ENCODE assay signal across 7 cellular contexts in genomic region chr12:108514468-108514972, GRCh38. TPM values are rescaled to one million over a fixed set of nuclear protein-coding genes. Genes with fewer than 3 reads are reported as not detected.
A peak's percentile ranks its signal among the peaks of the same experiment; 100 is the strongest.
DNase-seq lines count a peak whose midpoint lies in the region; ATAC-seq and TF ChIP-seq lines count a peak whose summit lies in the region.

No MANE protein-coding gene starts in this region.

- H3K27ac ChIP-seq in RWPE1 (peak overlapping the region; percentile 55), gastroesophageal sphincter (peak overlapping the region in 2 of 4 donors; percentile 41 to 56)

- no peak for TF ChIP-seq POLR2A in gastroesophageal sphincter (IDR thresholded peaks at IDR 0.05)

- no peaks in the 10 kb centered on the region for H3K9me3 ChIP-seq in gastroesophageal sphincter

- ATAC-seq in GM21447 (IDR thresholded peaks at IDR 0.05; ENCODE audit: unreplicated experiment), result peak; percentile 6
- peak; percentile 18 for ATAC-seq in gastroesophageal sphincter
- no peak for ATAC-seq in GM18868 (IDR thresholded peaks at IDR 0.05; ENCODE audit: unreplicated experiment)
- no peak for ATAC-seq in GM18520 (IDR thresholded peaks at IDR 0.05; ENCODE audit: unreplicated experiment)

- POLR2A ChIA-PET in RWPE1 (lab: Yijun Ruan, JAX; ENCODE audit: low non-redundant PET), result no interaction called here

- CTCF ChIA-PET in RWPE1 (lab: Yijun Ruan, JAX), result interaction anchor here (0.6 kb wide), 1 partner anchor 453 kb away, joined by 3 read pairs; no protein-coding TSS in a partner anchor

- no peak for TF ChIP-seq CTCF in RWPE1 (conservative IDR thresholded peaks at IDR 0.05; ENCODE audit: low read depth)
- TF ChIP-seq CTCF in gastroesophageal sphincter (IDR thresholded peaks at IDR 0.05), result no peak

- H3K27me3 ChIP-seq in gastroesophageal sphincter, result no peaks in the 10 kb centered on the region

- H3K36me3 ChIP-seq in gastroesophageal sphincter, result peaks cover 0 to 29% of the 10 kb centered on the region in 2 donors

- peaks cover 0 to 30% (median 8%) of the 10 kb centered on the region in 3 donors for H3K4me1 ChIP-seq in gastroesophageal sphincter

- H3K4me3 ChIP-seq in gastroesophageal sphincter (peak overlapping the region; percentile 8 to 70), skeletal muscle cell (ENCODE audit: low read depth, low read length) (peak overlapping the region; percentile 92)

- no peak for TF ChIP-seq EP300 in gastroesophageal sphincter (IDR thresholded peaks at IDR 0.05)

- WGBS in gastroesophageal sphincter (ENCODE audit: low coverage in 1 of 2), 2 donors, result 7 to 29% methylated on average over 14 to 19 of the region's 19 CpGs

- DNase-seq in RWPE1 (ENCODE audit: low spot score) (no peak), skeletal muscle cell (ENCODE audit: low read depth) (no peak), NCI-H524 treated with DMSO at 0.1 percent for 48 hours (lab: John Stamatoyannopoulos, UW) (no peak)

RNA-seq across cellular contexts. Expression of gene FICD, which starts 0.6 kb away (rescaled TPM):
- 1 to 10 TPM; 3.3 to 8.8 (median 5.5) TPM for total RNA-seq in gastroesophageal sphincter

RNA-seq across cellular contexts. Expression of gene SART3, which starts 46.5 kb away (rescaled TPM):
- 10 to 100 TPM; 28.7 to 71.8 (median 53.2) TPM for total RNA-seq in gastroesophageal sphincter

RNA-seq across cellular contexts. Expression of gene ISCU, which starts 47.9 kb away (rescaled TPM):
- 100 to 1,000 TPM; 220 to 299 (median 247) TPM for total RNA-seq in gastroesophageal sphincter

Comparison
In these comparisons a context has a peak if more than half of its experiments do, and no peak if none do; other contexts are left out.
1. ATAC-seq: peak in GM21447 (single experiment) and gastroesophageal sphincter (single experiment); none in GM18868 (single experiment) and GM18520 (single experiment).